ENCODE assay signal across 8 cellular contexts in genomic region chr12:51923506-51924365, GRCh38. TPM values are rescaled to one million over a fixed set of nuclear protein-coding genes. Genes with fewer than 3 reads are reported as not detected.
DNase-seq lines count a peak whose midpoint lies in the region; ATAC-seq and TF ChIP-seq lines count a peak whose summit lies in the region.

No MANE protein-coding gene starts in this region.

- no peak overlapping the region for H3K9ac ChIP-seq in HUES48 (ENCODE audit: low read depth, low read length)

- H3K4me1 ChIP-seq in A673 (ENCODE audit: insufficient read depth, low read length, poor library complexity, severe bottlenecking) (no peaks in the 10 kb centered on the region), HUES48 (ENCODE audit: control insufficient read depth, insufficient read depth, low read length) (peaks cover 12% of the 10 kb centered on the region)

- peaks cover 0 to 24% of the 10 kb centered on the region in 2 donors for H3K27me3 Mint-ChIP-seq in effector memory CD8-positive, alpha-beta T cell
- peaks cover 7% of the 10 kb centered on the region for H3K27me3 Mint-ChIP-seq in stimulated activated memory B cell treated with anti-CD40 and anti-IgM and Interleukin-4, amounts not matched to agents 10 μg/mL and 1 μg/mL and 100 μg/mL, for 72 hours

- no peaks in the 10 kb centered on the region for H3K9me3 Mint-ChIP-seq in effector memory CD8-positive, alpha-beta T cell
- no peaks in the 10 kb centered on the region for H3K9me3 Mint-ChIP-seq in stimulated activated memory B cell treated with anti-CD40 and anti-IgM and Interleukin-4, amounts not matched to agents 10 μg/mL and 1 μg/mL and 100 μg/mL, for 72 hours

- TF ChIP-seq CTCF in A673 (conservative IDR thresholded peaks at IDR 0.05; ENCODE audit: low read depth, low read length) = peak; percentile 95

- intact Hi-C loops in A673 (cut with micrococcal nuclease; ENCODE audit: unreplicated experiment) = no loop called here

- CTCF ChIA-PET in A673 (lab: Charles Lee) = interaction anchor here (1.8 kb wide), 1 partner anchor 29 kb away, joined by 4 read pairs; no protein-coding TSS in a partner anchor

- peak overlapping the region; percentile 29 to 35 for H3K4me3 Mint-ChIP-seq in effector memory CD8-positive, alpha-beta T cell
- peak overlapping the region; percentile 35 for H3K4me3 Mint-ChIP-seq in stimulated activated memory B cell treated with anti-CD40 and anti-IgM and Interleukin-4, amounts not matched to agents 10 μg/mL and 1 μg/mL and 100 μg/mL, for 72 hours

- no peak overlapping the region for H3K27ac Mint-ChIP-seq in effector memory CD8-positive, alpha-beta T cell
- H3K27ac Mint-ChIP-seq in stimulated activated memory B cell treated with anti-CD40 and anti-IgM and Interleukin-4, amounts not matched to agents 10 μg/mL and 1 μg/mL and 100 μg/mL, for 72 hours = peak overlapping the region; percentile 56

- peaks cover 4 to 5% of the 10 kb centered on the region in 2 donors for H3K4me1 Mint-ChIP-seq in effector memory CD8-positive, alpha-beta T cell (ENCODE audit: low read depth in 2 of 2)
- H3K4me1 Mint-ChIP-seq in stimulated activated memory B cell treated with anti-CD40 and anti-IgM and Interleukin-4, amounts not matched to agents 10 μg/mL and 1 μg/mL and 100 μg/mL, for 72 hours = peaks cover 37% of the 10 kb centered on the region

- H3K27me3 ChIP-seq in A673 (replicated peaks; ENCODE audit: insufficient read depth, low read depth, low read length, poor library complexity) (no peaks in the 10 kb centered on the region), HUES48 (ENCODE audit: control insufficient read depth, insufficient read depth, low read length) (peaks cover 11% of the 10 kb centered on the region)

- H3K9me3 ChIP-seq in A673 (ENCODE audit: low read depth, low read length, poor library complexity, severe bottlenecking) (no peaks in the 10 kb centered on the region), HUES48 (ENCODE audit: control insufficient read depth, insufficient read depth, low read length) (no peaks in the 10 kb centered on the region)

- DNase-seq in A673 (ENCODE audit: low spot score) (peak; percentile 57), myocyte (ENCODE audit: low read depth) (peak; percentile 36)
- peak; percentile 64 to 69 for DNase-seq in activated CD4-positive, alpha-beta T cell treated with anti-CD3 and anti-CD28 coated beads, Interleukin-2, amount 50 U/mL, for 48 hours
- peak; percentile 45 to 48 (median 46) for DNase-seq in effector memory CD8-positive, alpha-beta T cell

- ATAC-seq in effector memory CD8-positive, alpha-beta T cell (replicated peaks) = peak; percentile 87
- peak; percentile 34 for ATAC-seq in stimulated activated memory B cell treated with anti-CD40 and anti-IgM and Interleukin-4, amounts not matched to agents 10 μg/mL and 1 μg/mL and 100 μg/mL, for 72 hours
- ATAC-seq in GM19035 (IDR thresholded peaks at IDR 0.05; ENCODE audit: unreplicated experiment) = no peak
- no peak for ATAC-seq in GM21360 (IDR thresholded peaks at IDR 0.05; ENCODE audit: unreplicated experiment)

- H3K36me3 ChIP-seq in A673 (ENCODE audit: insufficient read depth, low read length, poor library complexity, severe bottlenecking) (no peaks in the 10 kb centered on the region), HUES48 (ENCODE audit: control insufficient read depth, insufficient read depth, low read length) (no peaks in the 10 kb centered on the region)

- H3K27ac ChIP-seq in A673 (ENCODE audit: low read depth, low read length, poor library complexity, severe bottlenecking) (no peak overlapping the region), HUES48 (ENCODE audit: low read depth, low read length) (no peak overlapping the region)

- H3K4me3 ChIP-seq in A673 (ENCODE audit: low read depth, low read length, poor library complexity, severe bottlenecking) (no peak overlapping the region), HUES48 (ENCODE audit: low read depth, low read length) (peak overlapping the region; percentile 39; the same call in 1 of the 2 replicates)

- POLR2A ChIA-PET in A673 (lab: Charles Lee; ENCODE audit: low non-redundant PET) = no interaction called here

- BruUV-seq in A673 (replicated peaks; lab: Mats Ljungman, UMichigan) = no TSS peak

- H3K36me3 Mint-ChIP-seq in effector memory CD8-positive, alpha-beta T cell (ENCODE audit: insufficient read depth) = no peaks in the 10 kb centered on the region
- H3K36me3 Mint-ChIP-seq in stimulated activated memory B cell treated with anti-CD40 and anti-IgM and Interleukin-4, amounts not matched to agents 10 μg/mL and 1 μg/mL and 100 μg/mL, for 72 hours = no peaks in the 10 kb centered on the region

RNA-seq across cellular contexts. Expression of gene ACVRL1, which starts 16.4 kb away (rescaled TPM):
- total RNA-seq in A673 (2021) = 0.17 and 0.28 TPM in 2 replicates
- total RNA-seq in myocyte = 0.52 and 0.78 TPM in 2 replicates
- polyA plus RNA-seq in myocyte (2012) = 0.58 TPM

RNA-seq across cellular contexts. Expression of gene ACVR1B, which starts 27.8 kb away (rescaled TPM):
- total RNA-seq in A673 (2021) (25.5 and 27.4 TPM in 2 replicates), myocyte (8.1 and 9.6 TPM in 2 replicates)
- polyA plus RNA-seq in myocyte (2012) = 14.2 TPM

RNA-seq across cellular contexts. Expression of gene ANKRD33, which starts 35.8 kb away (rescaled TPM):
- total RNA-seq in A673 (2021) (not detected in 2 replicates), myocyte (not detected in 2 replicates)
- not detected for polyA plus RNA-seq in myocyte (2012)

Comparison
In these comparisons a context has a peak if more than half of its experiments do, and no peak if none do; other contexts are left out.
1. ATAC-seq: peak in effector memory CD8-positive, alpha-beta T cell (single experiment) and stimulated activated memory B cell treated with anti-CD40 and anti-IgM and Interleukin-4, amounts not matched to agents 10 μg/mL and 1 μg/mL and 100 μg/mL, for 72 hours (single experiment); none in GM19035 (single experiment) and GM21360 (single experiment).
2. Peak in every context shown above with its lines, with median percentiles within 50 percentile points of each other: DNase-seq.